12 cellular contexts compared by ENCODE assay signal in the genomic region with DNA sequence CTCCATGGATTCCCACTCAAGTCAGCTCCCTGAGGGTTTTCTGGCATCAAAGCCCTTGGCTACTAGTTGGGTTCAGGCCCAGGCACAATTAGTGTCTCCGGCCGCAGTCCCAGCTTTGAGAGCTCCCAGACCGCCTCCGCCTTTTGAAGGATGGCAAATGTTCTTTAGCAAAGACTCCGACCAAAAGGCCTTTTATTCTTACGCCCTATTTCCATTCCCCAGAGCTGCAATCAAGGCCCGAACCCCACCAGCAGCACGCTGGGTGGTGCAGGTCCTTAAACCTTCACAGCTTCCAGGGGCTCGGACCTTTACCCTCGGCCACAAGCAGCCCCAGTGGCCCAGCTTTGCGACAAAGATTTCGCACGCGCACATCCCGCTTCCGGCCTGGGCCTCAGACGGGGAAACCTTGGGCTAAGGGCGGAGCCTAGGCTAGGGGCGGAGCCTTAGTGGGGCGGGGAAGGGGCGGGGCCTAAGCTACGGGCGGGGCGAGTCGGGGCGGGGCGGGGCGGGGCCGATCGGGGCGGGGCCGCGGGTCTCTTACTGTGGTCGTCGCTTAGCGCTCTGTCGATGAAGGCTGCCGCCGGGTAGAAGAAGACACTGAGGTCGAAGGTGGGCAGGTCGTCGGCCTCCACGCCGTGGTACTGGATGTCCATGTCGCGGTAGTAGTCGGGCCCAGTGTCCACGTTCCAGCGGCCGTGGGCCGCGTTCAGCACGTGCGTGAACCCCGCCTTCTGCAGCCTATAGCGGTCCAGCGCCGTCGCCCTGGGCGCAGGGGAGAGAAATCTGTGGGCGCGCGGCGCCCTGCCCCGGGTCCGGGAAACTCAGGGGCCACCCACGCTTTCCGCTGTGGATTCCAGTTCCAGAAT.
DNase-seq lines count a peak whose midpoint lies in the region; ATAC-seq and TF ChIP-seq lines count a peak whose summit lies in the region.
"Had no signal": no experiment of that assay in that cellular context is flagged by ENCODE, and none has a peak within 500 bp of the region (broad histone marks: within the 10 kb centered on the region; RNA-seq: fewer than 3 reads in every experiment).

No MANE protein-coding gene starts in this region.

- peaks cover 7 to 13% (median 12%) of the 10 kb centered on the region in 3 donors for H3K27me3 Mint-ChIP-seq in CD14-positive monocyte (ENCODE audit: low read depth in 3 of 3)

- in situ Hi-C loops in brain microvascular endothelial cell (cut with HindIII; ENCODE audit: low pct_ligation_motif_present, low sequenced_read_pairs) = no loop called here

- ATAC-seq in GM21423 (IDR thresholded peaks at IDR 0.05; ENCODE audit: unreplicated experiment) = no peak

- peak overlapping the region; percentile 43 for H3K4me3 ChIP-seq in brain microvascular endothelial cell (ENCODE audit: low read depth, low read length)
- no peak overlapping the region for H3K4me3 ChIP-seq in sigmoid colon
- H3K4me3 ChIP-seq: BLaER1, cardiac muscle cell had no signal

- TF ChIP-seq POLR2A in sigmoid colon (IDR thresholded peaks at IDR 0.05) = no peak

- H3K27me3 ChIP-seq in brain microvascular endothelial cell (replicated peaks) = no peaks in the 10 kb centered on the region
- no peaks in the 10 kb centered on the region for H3K27me3 ChIP-seq in sigmoid colon
- H3K27me3 ChIP-seq: BLaER1 had no signal

- H3K9me3 ChIP-seq in sigmoid colon = no peaks in the 10 kb centered on the region
- H3K9me3 ChIP-seq: BLaER1 had no signal

- TF ChIP-seq CTCF in CD14-positive monocyte (IDR thresholded peaks at IDR 0.05) (no peak), brain microvascular endothelial cell (IDR thresholded peaks at IDR 0.05; ENCODE audit: low read depth, low read length, missing control alignments) (no peak), sigmoid colon (IDR thresholded peaks at IDR 0.05) (no peak)

- peaks cover 0 to 10% (median 3%) of the 10 kb centered on the region in 7 donors for H3K9me3 Mint-ChIP-seq in CD14-positive monocyte

- intact Hi-C loops in CD14-positive monocyte (cut with micrococcal nuclease) (loop anchor here in 1 of 2 donors (10.0 kb wide), 1 partner anchor 191 kb away; the partner anchor contains the start of gene COMTD1), sigmoid colon (cut with DNase I) (no loop called here)

- no peak for TF ChIP-seq EP300 in sigmoid colon (IDR thresholded peaks at IDR 0.05)

- H3K27ac ChIP-seq in brain microvascular endothelial cell (no peak overlapping the region), sigmoid colon (peak overlapping the region in 2 of 4 donors; percentile 63 to 66)
- H3K27ac ChIP-seq: BLaER1, cardiac muscle cell had no signal

- H3K4me3 Mint-ChIP-seq in CD14-positive monocyte = peak overlapping the region; percentile 80 to 84

- H3K36me3 ChIP-seq in brain microvascular endothelial cell (replicated peaks) = no peaks in the 10 kb centered on the region
- no peaks in the 10 kb centered on the region for H3K36me3 ChIP-seq in sigmoid colon
- H3K36me3 ChIP-seq: BLaER1, cardiac muscle cell had no signal

- H3K36me3 Mint-ChIP-seq in CD14-positive monocyte = no peaks in the 10 kb centered on the region

- peaks cover 13% of the 10 kb centered on the region for H3K4me1 Mint-ChIP-seq in CD14-positive monocyte

- H3K4me1 ChIP-seq in sigmoid colon = peaks cover 0 to 16% (median 10%) of the 10 kb centered on the region in 4 donors

- no peak for DNase-seq in CD14-positive monocyte (ENCODE audit: low spot score)
- DNase-seq in T-helper 2 cell = peak in 4 of 5 experiments; percentile 24 to 39 (median 31)
- DNase-seq in brain microvascular endothelial cell = no peak
- DNase-seq in sigmoid colon = peak; percentile 57
- DNase-seq in NCI-H2081 treated with DMSO at 0.1 percent for 48 hours (lab: John Stamatoyannopoulos, UW) = no peak
- no peak for DNase-seq in kidney tubule cell (ENCODE audit: low spot score)
- no peak for DNase-seq in NCI-H510A (lab: John Stamatoyannopoulos, UW)
- DNase-seq: left cardiac atrium, SHP77 treated with DMSO at 0.1 percent for 48 hours had no signal

- no peak overlapping the region for H3K27ac Mint-ChIP-seq in CD14-positive monocyte

- 46 to 71% methylated on average over 68 of the region's 68 CpGs for whole genome bisulfite sequencing in sigmoid colon, 2 donors

Comparison
In these comparisons a context has a peak if more than half of its experiments do, and no peak if none do; other contexts are left out.
1. DNase-seq: peak in T-helper 2 cell (4 of 5) and sigmoid colon (single experiment); none in CD14-positive monocyte (single experiment), brain microvascular endothelial cell (single experiment), NCI-H2081 treated with DMSO at 0.1 percent for 48 hours (single experiment), kidney tubule cell (single experiment) and NCI-H510A (single experiment).